Comparison of ENCODE assay signal across 10 cellular contexts in genomic region chr4:15665738-15666365, GRCh38. TPM values are rescaled to one million over a fixed set of nuclear protein-coding genes. Genes with fewer than 3 reads are reported as not detected.
DNase-seq lines count a peak whose midpoint lies in the region; ATAC-seq and TF ChIP-seq lines count a peak whose summit lies in the region.
"Had no signal": no experiment of that assay in that cellular context is flagged by ENCODE, and none has a peak within 500 bp of the region (broad histone marks: within the 10 kb centered on the region; RNA-seq: fewer than 3 reads in every experiment).

No MANE protein-coding gene starts in this region.

- no peak overlapping the region for H2BK15ac ChIP-seq in neuronal stem cell (ENCODE audit: low read length)

- H3K4me3 ChIP-seq in smooth muscle cell (no peak overlapping the region), neuronal stem cell (ENCODE audit: low read length in 2 of 2) (no peak overlapping the region)

- H3K9me3 ChIP-seq in smooth muscle cell (replicated peaks; ENCODE audit: low read depth) (no peaks in the 10 kb centered on the region), neuronal stem cell (replicated peaks in 1 of 2; ENCODE audit: control insufficient read depth in 2 of 2, insufficient read depth in 1 of 2, low read depth in 1 of 2, low read length in 2 of 2) (peaks cover 0 to 3% of the 10 kb centered on the region in 2 donors)

- no peaks in the 10 kb centered on the region for H3K4me1 ChIP-seq in smooth muscle cell (ENCODE audit: low read depth)
- H3K4me1 ChIP-seq in neuronal stem cell (ENCODE audit: control insufficient read depth in 2 of 2, insufficient read depth in 1 of 2, low read depth in 1 of 2, low read length in 2 of 2), result no peaks in the 10 kb centered on the region

- no peak for DNase-seq in T-helper 2 cell treated with Interferon-gamma antibody and Interleukin-4, amounts not matched to agents 5 μg/mL and 100 μg/mL, for 36 hours (ENCODE audit: low spot score)
- no peak for DNase-seq in T-helper 2 cell
- peak; percentile 72 for DNase-seq in SKM-1 (lab: John Stamatoyannopoulos, UW; ENCODE audit: unreplicated experiment)
- DNase-seq in left cardiac atrium, result no peak
- DNase-seq in smooth muscle cell (lab: John Stamatoyannopoulos, UW; ENCODE audit: unreplicated experiment), result no peak
- DNase-seq in neuronal stem cell (ENCODE audit: low spot score), result no peak
- DNase-seq: SHP77, substantia nigra had no signal

- ATAC-seq in left cardiac atrium (peak; percentile 15 to 71), HG03378 (IDR thresholded peaks at IDR 0.05; ENCODE audit: unreplicated experiment) (no peak), GM18517 (IDR thresholded peaks at IDR 0.05; ENCODE audit: unreplicated experiment) (no peak)

- H3K79me1 ChIP-seq in neuronal stem cell (ENCODE audit: low read depth, low read length), result no peaks in the 10 kb centered on the region

- H3K36me3 ChIP-seq in smooth muscle cell (ENCODE audit: low read depth) (no peaks in the 10 kb centered on the region), neuronal stem cell (replicated peaks in 1 of 2; ENCODE audit: control insufficient read depth in 2 of 2, insufficient read depth in 2 of 2, low read length in 2 of 2) (peaks cover 6 to 89% of the 10 kb centered on the region in 2 donors)

- H4K8ac ChIP-seq in neuronal stem cell (ENCODE audit: low read depth, low read length), result no peak overlapping the region

- H3K36me3 Mint-ChIP-seq in T-helper 2 cell treated with Interferon-gamma antibody and Interleukin-4, amounts not matched to agents 5 μg/mL and 100 μg/mL, for 36 hours (ENCODE audit: low read depth), result peaks cover 16% of the 10 kb centered on the region

- H2AFZ ChIP-seq in smooth muscle cell (ENCODE audit: low read depth), result no peak overlapping the region
- no peak overlapping the region for H2AFZ ChIP-seq in neuronal stem cell (ENCODE audit: low read length)

- H3K14ac ChIP-seq in neuronal stem cell (ENCODE audit: low read length), result no peak overlapping the region

- peaks cover 5% of the 10 kb centered on the region for H3K9me3 Mint-ChIP-seq in T-helper 2 cell treated with Interferon-gamma antibody and Interleukin-4, amounts not matched to agents 5 μg/mL and 100 μg/mL, for 36 hours

- no peaks in the 10 kb centered on the region for H4K20me1 ChIP-seq in smooth muscle cell (ENCODE audit: low read depth)

- H4K91ac ChIP-seq in neuronal stem cell (ENCODE audit: low read depth, low read length, poor library complexity), result no peak overlapping the region

- H3K4ac ChIP-seq in neuronal stem cell (ENCODE audit: low read length), result no peak overlapping the region

- peak overlapping the region; percentile 14 for H3K4me3 Mint-ChIP-seq in T-helper 2 cell treated with Interferon-gamma antibody and Interleukin-4, amounts not matched to agents 5 μg/mL and 100 μg/mL, for 36 hours

- intact Hi-C loops in left cardiac atrium (cut with DNase I), result no loop called here

- no peak overlapping the region for H2BK5ac ChIP-seq in neuronal stem cell (ENCODE audit: low read length)

- no peak overlapping the region for H3K23ac ChIP-seq in neuronal stem cell (ENCODE audit: low read depth, low read length, poor library complexity)

- peaks cover 29% of the 10 kb centered on the region for H3K4me1 Mint-ChIP-seq in T-helper 2 cell treated with Interferon-gamma antibody and Interleukin-4, amounts not matched to agents 5 μg/mL and 100 μg/mL, for 36 hours (ENCODE audit: low read depth)

- H3K27ac Mint-ChIP-seq in T-helper 2 cell treated with Interferon-gamma antibody and Interleukin-4, amounts not matched to agents 5 μg/mL and 100 μg/mL, for 36 hours, result peak overlapping the region; percentile 31

- TF ChIP-seq CTCF in smooth muscle cell (IDR thresholded peaks at IDR 0.05; ENCODE audit: borderline replicate concordance, insufficient read depth, poor library complexity, severe bottlenecking), result no peak

- H3K27me3 Mint-ChIP-seq in T-helper 2 cell treated with Interferon-gamma antibody and Interleukin-4, amounts not matched to agents 5 μg/mL and 100 μg/mL, for 36 hours (ENCODE audit: low read depth), result no peaks in the 10 kb centered on the region

- no peaks in the 10 kb centered on the region for H3K27me3 ChIP-seq in smooth muscle cell (ENCODE audit: low read depth)
- H3K27me3 ChIP-seq in neuronal stem cell (ENCODE audit: control insufficient read depth in 3 of 3, insufficient read depth in 3 of 3, low read depth in 1 of 3, low read length in 3 of 3), result no peaks in the 10 kb centered on the region

- H2AK5ac ChIP-seq in neuronal stem cell (ENCODE audit: low read depth, low read length), result no peak overlapping the region

- peaks cover 10% of the 10 kb centered on the region for H3F3A ChIP-seq in smooth muscle cell (ENCODE audit: low read depth)

- H3K4me2 ChIP-seq in smooth muscle cell, result no peak overlapping the region
- no peak overlapping the region for H3K4me2 ChIP-seq in neuronal stem cell (ENCODE audit: insufficient read depth, low read length, poor library complexity, severe bottlenecking)

- WGBS in smooth muscle cell (ENCODE audit: low lambda C conversion rate), result 93% methylated on average over 3 of the region's 3 CpGs
- no CpG with 5 or more reads among the region's 3 CpGs for WGBS in neuronal stem cell (ENCODE audit: extremely low coverage in 2 of 2, insufficient read length in 2 of 2, insufficient replicate concordance in 1 of 2), 2 donors

- no peak overlapping the region for H2BK12ac ChIP-seq in neuronal stem cell (ENCODE audit: low read length)

- H3K18ac ChIP-seq in neuronal stem cell (ENCODE audit: low read length), result no peak overlapping the region

- H2BK120ac ChIP-seq in neuronal stem cell (ENCODE audit: low read depth, low read length), result no peak overlapping the region

- no peak overlapping the region for H3K9ac ChIP-seq in smooth muscle cell (ENCODE audit: low read depth)
- no peak overlapping the region for H3K9ac ChIP-seq in neuronal stem cell (ENCODE audit: low read depth, low read length, poor library complexity)

- peak overlapping the region; percentile 44 for H3K27ac ChIP-seq in smooth muscle cell (ENCODE audit: low read depth)
- H3K27ac ChIP-seq in neuronal stem cell (replicated peaks; ENCODE audit: low read length), result no peak overlapping the region

- peaks cover 17% of the 10 kb centered on the region for H3K79me2 ChIP-seq in smooth muscle cell (ENCODE audit: low read depth)

RNA-seq across cellular contexts. Expression of gene FBXL5, which starts 10.7 kb away (rescaled TPM):
- 10 to 100 TPM; 69.1 to 71.0 TPM for total RNA-seq in left cardiac atrium
- 94.6 and 109 TPM in 2 replicates for total RNA-seq in smooth muscle cell
- 47.0 and 50.1 TPM in 2 replicates for polyA plus RNA-seq in smooth muscle cell
- 41.8 TPM for polyA plus RNA-seq in neuronal stem cell (2013, experiment 1 of 2)
- polyA plus RNA-seq in neuronal stem cell (2013, experiment 2 of 2), result 42.2 TPM

RNA-seq across cellular contexts. Expression of gene FAM200B, which starts 15.8 kb away (rescaled TPM):
- total RNA-seq in left cardiac atrium, result 10 to 100 TPM; 30.9 to 35.4 TPM
- total RNA-seq in smooth muscle cell, result 24.1 and 51.7 TPM in 2 replicates
- 49.8 and 52.1 TPM in 2 replicates for polyA plus RNA-seq in smooth muscle cell
- 94.5 TPM for polyA plus RNA-seq in neuronal stem cell (2013, experiment 1 of 2)
- polyA plus RNA-seq in neuronal stem cell (2013, experiment 2 of 2), result 100.0 TPM

RNA-seq across cellular contexts. Expression of gene BST1, which starts 37.0 kb away (rescaled TPM):
- total RNA-seq in left cardiac atrium, result 10 to 100 TPM in 1 of 2 donors, 1 to 10 TPM in 1; 8.7 to 11.0 TPM
- 4.8 and 5.2 TPM in 2 replicates for total RNA-seq in smooth muscle cell
- polyA plus RNA-seq in smooth muscle cell, result 5.2 and 9.6 TPM in 2 replicates
- polyA plus RNA-seq in neuronal stem cell (2013, experiment 1 of 2), result 1.1 TPM
- polyA plus RNA-seq in neuronal stem cell (2013, experiment 2 of 2), result 1.2 TPM

Comparison
In these comparisons a context has a peak if more than half of its experiments do, and no peak if none do; other contexts are left out.
1. ATAC-seq: peak in left cardiac atrium (2 of 2); none in HG03378 (single experiment) and GM18517 (single experiment).